Comparison of ENCODE assay signal across 11 cellular contexts in the genomic region with DNA sequence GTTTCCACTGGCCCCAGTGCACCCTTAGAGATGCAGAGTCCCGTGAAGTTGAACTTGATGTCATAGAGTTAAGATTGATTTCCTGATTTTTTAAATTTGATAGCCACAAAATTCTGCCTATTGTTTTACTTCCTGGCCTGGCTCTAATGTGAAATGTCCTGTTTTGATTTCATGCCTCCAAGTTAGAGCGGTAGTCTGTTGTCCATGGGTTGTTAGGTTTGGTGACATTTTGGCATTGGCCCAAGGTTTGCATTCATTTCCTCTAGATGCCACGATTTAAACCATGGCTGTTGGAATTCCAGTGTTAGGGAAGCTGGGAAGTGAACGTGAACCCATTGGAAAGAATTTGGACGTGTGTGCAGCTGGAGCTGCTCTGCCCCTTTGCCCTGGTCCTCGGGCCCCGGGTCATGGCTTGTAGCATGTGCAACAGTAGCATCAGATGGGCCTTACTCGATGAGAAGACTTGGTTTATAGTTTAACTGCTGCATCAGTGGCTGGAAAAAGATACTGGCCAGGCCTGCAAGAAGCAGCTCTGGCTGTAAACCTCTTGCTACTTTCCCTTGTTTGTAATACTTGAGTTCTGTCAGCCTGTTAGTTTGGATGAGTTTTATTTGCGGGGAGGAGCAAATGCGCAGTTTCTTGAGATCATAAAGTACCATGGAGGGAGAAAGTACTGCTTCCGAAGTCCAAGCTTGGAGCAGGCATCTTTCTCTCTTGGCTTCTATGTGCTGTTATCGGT.
DNase-seq lines count a peak whose midpoint lies in the region; FAIRE-seq and TF ChIP-seq lines count a peak whose summit lies in the region.
"Had no signal": no experiment of that assay in that cellular context is flagged by ENCODE, and none has a peak within 500 bp of the region (broad histone marks: within the 10 kb centered on the region; RNA-seq: fewer than 3 reads in every experiment).

No MANE protein-coding gene starts in this region.

- no peak for TF ChIP-seq RAD21 in SK-N-SH (IDR thresholded peaks at IDR 0.05; ENCODE audit: low read length)

- dilution Hi-C loops in endothelial cell of umbilical vein (cut with MboI; ENCODE audit: extremely low pct_ligation_motif_present, low sequenced_read_pairs), result no loop called here

- CTCF ChIA-PET in SK-N-SH (lab: Yijun Ruan, JAX), result no interaction called here
- CTCF ChIA-PET in endothelial cell of umbilical vein (lab: Charles Lee), result interaction anchor here (0.8 kb wide), 1 partner anchor 12 kb away, joined by 3 read pairs; no protein-coding TSS in a partner anchor

- H3K4me3 ChIP-seq in SK-N-SH (ENCODE audit: low read depth in 2 of 2, low read length in 1 of 2) (no peak overlapping the region), endothelial cell of umbilical vein (replicated peaks in 1 of 3; ENCODE audit: insufficient read depth in 1 of 3, low read depth in 1 of 3, low read length in 3 of 3) (peak overlapping the region in 1 of 3 experiments; percentile 62), rectal smooth muscle tissue (ENCODE audit: low read length) (peak overlapping the region; percentile 17)
- H3K4me3 ChIP-seq: PC-9 had no signal

- no peaks in the 10 kb centered on the region for H3K9me3 ChIP-seq in SK-N-SH
- H3K9me3 ChIP-seq in endothelial cell of umbilical vein (replicated peaks; ENCODE audit: control insufficient read depth, insufficient read depth, low read length), result no peaks in the 10 kb centered on the region

- TF ChIP-seq CTCF in SK-N-SH (IDR thresholded peaks at IDR 0.05) (no peak), endothelial cell of umbilical vein (IDR thresholded peaks at IDR 0.05; ENCODE audit: extremely low read depth in 1 of 2, insufficient read depth in 1 of 2, low read depth in 1 of 2, low read length in 2 of 2) (no peak)

- TF ChIP-seq EP300 in SK-N-SH (IDR thresholded peaks at IDR 0.05; ENCODE audit: borderline replicate concordance in 1 of 2, low read depth in 1 of 2, low read length in 1 of 2), result no peak

- peak overlapping the region; percentile 14 to 63; a peak in 2 of 4 replicates for H3K27ac ChIP-seq in SK-N-SH (ENCODE audit: low read depth in 2 of 2, low read length in 1 of 2)
- peak overlapping the region; percentile 79 for H3K27ac ChIP-seq in endothelial cell of umbilical vein (ENCODE audit: insufficient read depth, low read depth, low read length)
- H3K27ac ChIP-seq in rectal smooth muscle tissue (ENCODE audit: low read depth, low read length), result peak overlapping the region; percentile 53
- H3K27ac ChIP-seq: PC-9 had no signal

- intact Hi-C loops in endothelial cell of umbilical vein (cut with micrococcal nuclease), result loop anchor here (1.0 to 5.0 kb wide), 5 partner anchors 14 to 130 kb away; no protein-coding TSS in a partner anchor

- H2AFZ ChIP-seq in SK-N-SH (ENCODE audit: low read depth), result 0 out of 2 replicates have a peak overlapping the region, but pooled peaks have one; percentile 31
- H2AFZ ChIP-seq in endothelial cell of umbilical vein (ENCODE audit: low read depth, low read length), result peak overlapping the region; percentile 45
- H2AFZ ChIP-seq: PC-9 had no signal

- POLR2A ChIA-PET in SK-N-SH (lab: Yijun Ruan, JAX) (no interaction called here), endothelial cell of umbilical vein (lab: Charles Lee) (interaction anchor here (0.5 kb wide), 1 partner anchor 49 kb away, joined by 3 read pairs; no protein-coding TSS in a partner anchor)

- H3K9me1 ChIP-seq in endothelial cell of umbilical vein (replicated peaks; ENCODE audit: control insufficient read depth, extremely low read depth, insufficient read depth, low read length), result no peaks in the 10 kb centered on the region

- H3K9ac ChIP-seq in SK-N-SH (no peak overlapping the region), endothelial cell of umbilical vein (replicated peaks; ENCODE audit: extremely low read depth, insufficient read depth, low read length) (peak overlapping the region; percentile 70), rectal smooth muscle tissue (ENCODE audit: low read length) (no peak overlapping the region)

- no peaks in the 10 kb centered on the region for H3F3A ChIP-seq in SK-N-SH (replicated peaks; ENCODE audit: insufficient read depth)

- TF ChIP-seq POLR2A in endothelial cell of umbilical vein (IDR thresholded peaks at IDR 0.05; ENCODE audit: low read depth, low read length), result no peak

- FAIRE-seq in endothelial cell of umbilical vein (lab: Jason Lieb, UNC) (peak; percentile 90), RCC 7860 (lab: Jason Lieb, UNC) (no peak)
- FAIRE-seq: G401.6 had no signal

- DNase-seq in Daoy (ENCODE audit: low read depth), result peak; percentile 60
- no peak for DNase-seq in SK-N-SH
- DNase-seq in endothelial cell of umbilical vein (ENCODE audit: low read depth, low spot score), result peak; percentile 97
- no peak for DNase-seq in RCC 7860 (ENCODE audit: low spot score)
- DNase-seq in activated CD4-positive, CD25-positive, alpha-beta regulatory T cell (lab: John Stamatoyannopoulos, UW), result no peak
- no peak for DNase-seq in NCI-H1048 (lab: John Stamatoyannopoulos, UW)
- no peak for DNase-seq in T1000 (lab: John Stamatoyannopoulos, UW)
- DNase-seq: PC-9; stimulated activated CD4-positive, alpha-beta T cell treated with anti-CD3 and anti-CD28 coated beads, Interleukin-2, amount 100 ng/mL, for 48 hours had no signal

- H3K79me2 ChIP-seq in SK-N-SH (ENCODE audit: insufficient read depth), result no peaks in the 10 kb centered on the region
- H3K79me2 ChIP-seq in endothelial cell of umbilical vein (ENCODE audit: control insufficient read depth, insufficient read depth, low read length), result no peaks in the 10 kb centered on the region

- 81% methylated on average over 9 of the region's 12 CpGs for WGBS in SK-N-SH (ENCODE audit: low lambda C conversion rate)

- H3K4me1 ChIP-seq in SK-N-SH (ENCODE audit: control insufficient read depth in 1 of 2, insufficient read depth in 2 of 2, low read depth in 1 of 2, low read length in 1 of 2) (peaks cover 5 to 9% of the 10 kb centered on the region in 2 experiments; a peak in 2 of 4 replicates), endothelial cell of umbilical vein (ENCODE audit: control insufficient read depth, extremely low read depth, insufficient read depth, low read length) (peaks cover 37% of the 10 kb centered on the region), rectal smooth muscle tissue (ENCODE audit: control insufficient read depth, insufficient read depth, low read length) (peaks cover 10% of the 10 kb centered on the region)

- H3K36me3 ChIP-seq in SK-N-SH (replicated peaks in 1 of 2; ENCODE audit: control insufficient read depth in 1 of 2, insufficient read depth in 2 of 2, low read length in 1 of 2) (peaks cover 0 to 4% of the 10 kb centered on the region in 2 experiments), endothelial cell of umbilical vein (ENCODE audit: control insufficient read depth in 2 of 2, extremely low read depth in 1 of 2, insufficient read depth in 2 of 2, low read length in 2 of 2) (no peaks in the 10 kb centered on the region), rectal smooth muscle tissue (ENCODE audit: control insufficient read depth, insufficient read depth, low read length) (no peaks in the 10 kb centered on the region)

- H3K4me2 ChIP-seq in SK-N-SH, result peak overlapping the region; percentile 70
- peak overlapping the region; percentile 91 for H3K4me2 ChIP-seq in endothelial cell of umbilical vein (ENCODE audit: insufficient read depth, low read length)
- H3K4me2 ChIP-seq: PC-9 had no signal

- no peaks in the 10 kb centered on the region for H3K9me2 ChIP-seq in SK-N-SH

- BruUV-seq in endothelial cell of umbilical vein (replicated peaks; lab: Mats Ljungman, UMichigan), result no TSS peak

- H4K20me1 ChIP-seq in SK-N-SH (ENCODE audit: insufficient read depth) (no peaks in the 10 kb centered on the region), endothelial cell of umbilical vein (replicated peaks; ENCODE audit: control insufficient read depth, extremely low read depth, insufficient read depth, low read length) (no peaks in the 10 kb centered on the region)

- H3K27me3 ChIP-seq in SK-N-SH (ENCODE audit: insufficient read depth) (no peaks in the 10 kb centered on the region), endothelial cell of umbilical vein (ENCODE audit: control insufficient read depth in 2 of 2, insufficient read depth in 2 of 2, low read length in 2 of 2) (no peaks in the 10 kb centered on the region), rectal smooth muscle tissue (ENCODE audit: control insufficient read depth, insufficient read depth, low read length) (no peaks in the 10 kb centered on the region)

TF ChIP-seq in SK-N-SH, 30 proteins besides CTCF, POLR2A, EP300 and RAD21 (continues in another document):
- no peak for TF ChIP-seq NFIC (IDR thresholded peaks at IDR 0.05; ENCODE audit: borderline replicate concordance)
- TF ChIP-seq GABPA (IDR thresholded peaks at IDR 0.05; ENCODE audit: low read depth), result no peak
- no peak for TF ChIP-seq NRF1 (IDR thresholded peaks at IDR 0.05; ENCODE audit: low read depth, low read length)

TF ChIP-seq in endothelial cell of umbilical vein, 7 proteins besides CTCF, POLR2A, EP300 and RAD21:
- peak; percentile 33 for TF ChIP-seq FOS (IDR thresholded peaks at IDR 0.05; ENCODE audit: borderline replicate concordance, insufficient read depth, low read length)
- no peak for TF ChIP-seq MYC (IDR thresholded peaks at IDR 0.05; ENCODE audit: low read depth, low read length)
- TF ChIP-seq POLR2AphosphoS5 (IDR thresholded peaks at IDR 0.05; ENCODE audit: insufficient read depth, low read depth, low read length), result peak; percentile 85
- TF ChIP-seq, protein P1, sequence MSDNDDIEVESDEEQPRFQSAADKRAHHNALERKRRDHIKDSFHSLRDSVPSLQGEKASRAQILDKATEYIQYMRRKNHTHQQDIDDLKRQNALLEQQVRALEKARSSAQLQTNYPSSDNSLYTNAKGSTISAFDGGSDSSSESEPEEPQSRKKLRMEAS (IDR thresholded peaks at IDR 0.05; ENCODE audit: insufficient read depth, insufficient read length), result no peak
- TF ChIP-seq JUN (IDR thresholded peaks at IDR 0.05; ENCODE audit: borderline replicate concordance, insufficient read depth, insufficient read length, low read depth), result peak; percentile 27
- TF ChIP-seq GATA2 (IDR thresholded peaks at IDR 0.05; ENCODE audit: insufficient read depth, insufficient read length, low read depth, low read length), result peak; percentile 70
TF ChIP-seq in endothelial cell of umbilical vein: peak in this region for 4.

Comparison
In these comparisons a context has a peak if more than half of its experiments do, and no peak if none do; other contexts are left out.
1. DNase-seq: peak in Daoy (single experiment) and endothelial cell of umbilical vein (single experiment); none in SK-N-SH (single experiment), RCC 7860 (single experiment), activated CD4-positive, CD25-positive, alpha-beta regulatory T cell (0 of 4), NCI-H1048 (single experiment) and T1000 (single experiment).
2. Peak in every context shown above with its lines, with median percentiles within 50 percentile points of each other: H3K27ac ChIP-seq.